26 cellular contexts compared by ENCODE assay signal in genomic region chr11:14384338-14384737, GRCh38. TPM values are rescaled to one million over a fixed set of nuclear protein-coding genes. Genes with fewer than 3 reads are reported as not detected.
DNase-seq lines count a peak whose midpoint lies in the region; ATAC-seq and TF ChIP-seq lines count a peak whose summit lies in the region.
"Had no signal": no experiment of that assay in that cellular context is flagged by ENCODE, and none has a peak within 500 bp of the region (broad histone marks: within the 10 kb centered on the region; RNA-seq: fewer than 3 reads in every experiment).

No MANE protein-coding gene starts in this region.

- peak; percentile 85 for DNase-seq in GM04503 (ENCODE audit: low read depth)
- peak; percentile 20 for DNase-seq in astrocyte of the cerebellum (ENCODE audit: low read depth)
- DNase-seq in fibroblast of villous mesenchyme (ENCODE audit: low read depth): peak; percentile 80
- DNase-seq in NCI-H524 treated with DMSO at 0.1 percent for 48 hours (lab: John Stamatoyannopoulos, UW): no peak
- DNase-seq in NCI-H226: no peak
- DNase-seq: activated CD4-positive, alpha-beta T cell treated with anti-CD3 and anti-CD28 coated beads for 4 hours; activated CD8-positive, alpha-beta memory T cell treated with anti-CD3 and anti-CD28 coated beads, Interleukin-2, amount 10 ng/mL, durations not matched to agents 7 days and 5 days; activated naive CD4-positive, alpha-beta T cell treated with anti-CD3 and anti-CD28 coated beads, Interleukin-2, amount 10 ng/mL, durations not matched to agents 7 days and 5 days; anterior cingulate cortex; caudate nucleus; dermis blood vessel endothelial cell; H9; Kasumi-1; kidney; lower lobe of right lung; mucosa of descending colon; NCI-H1092; NCI-H187 treated with DMSO at 0.1 percent for 48 hours; NCI-H748 treated with DMSO at 0.1 percent for 48 hours; posterior cingulate gyrus; SK-N-SH; T-helper 17 cell; upper lobe of right lung had no signal

- H3K27ac ChIP-seq in subcutaneous abdominal adipose tissue (ENCODE audit: low read depth, low read length): peak overlapping the region; percentile 37
- H3K27ac ChIP-seq: lower lobe of right lung, upper lobe of right lung had no signal

- TF ChIP-seq CTCF in astrocyte of the cerebellum (IDR thresholded peaks at IDR 0.05; ENCODE audit: low read depth, low read length, missing control alignments) (no peak), fibroblast of villous mesenchyme (IDR thresholded peaks at IDR 0.05; ENCODE audit: insufficient read depth, low read depth, low read length) (no peak)

- H3K9me3 ChIP-seq in subcutaneous abdominal adipose tissue (ENCODE audit: control insufficient read depth in 5 of 5, low read length in 5 of 5): no peaks in the 10 kb centered on the region
- H3K9me3 ChIP-seq: lower lobe of right lung, mucosa of descending colon, SK-N-SH, upper lobe of right lung had no signal

- ATAC-seq in HG03521 (IDR thresholded peaks at IDR 0.05; ENCODE audit: unreplicated experiment) (no peak), GM18909 (IDR thresholded peaks at IDR 0.05; ENCODE audit: poor library complexity, unreplicated experiment) (no peak)
- ATAC-seq: activated CD8-positive, alpha-beta memory T cell treated with anti-CD3 and anti-CD28 coated beads, Interleukin-2, amount 10 ng/mL, durations not matched to agents 7 days and 5 days; lower lobe of right lung; mucosa of descending colon; T-helper 17 cell; upper lobe of right lung had no signal

- peaks cover 0 to 5% (median 0%) of the 10 kb centered on the region in 5 donors for H3K27me3 ChIP-seq in subcutaneous abdominal adipose tissue (ENCODE audit: control insufficient read depth in 5 of 5, insufficient read depth in 4 of 5, low read length in 5 of 5)
- H3K27me3 ChIP-seq: upper lobe of right lung had no signal

- in situ Hi-C loops in astrocyte of the cerebellum (cut with HindIII; ENCODE audit: low sequenced_read_pairs): no loop called here

- H3K9ac ChIP-seq in subcutaneous abdominal adipose tissue (ENCODE audit: low read length in 5 of 5): no peak overlapping the region
- H3K9ac ChIP-seq: SK-N-SH had no signal

- H3K4me1 ChIP-seq in subcutaneous abdominal adipose tissue (ENCODE audit: control insufficient read depth in 5 of 5, insufficient read depth in 5 of 5, low read length in 5 of 5): peaks cover 3 to 41% (median 29%) of the 10 kb centered on the region in 5 donors

- H3K4me3 ChIP-seq in astrocyte of the cerebellum (ENCODE audit: low read depth, low read length) (no peak overlapping the region), fibroblast of villous mesenchyme (ENCODE audit: low read depth, low read length) (no peak overlapping the region), subcutaneous abdominal adipose tissue (ENCODE audit: low read depth in 1 of 5, low read length in 5 of 5) (no peak overlapping the region)
- H3K4me3 ChIP-seq: lower lobe of right lung, mucosa of descending colon, upper lobe of right lung had no signal

- H3K36me3 ChIP-seq in subcutaneous abdominal adipose tissue (ENCODE audit: control insufficient read depth in 5 of 5, insufficient read depth in 5 of 5, low read length in 5 of 5): no peaks in the 10 kb centered on the region
- H3K36me3 ChIP-seq: lower lobe of right lung, upper lobe of right lung had no signal

RNA-seq across cellular contexts. Expression of gene RRAS2, which starts 25.4 kb away (rescaled TPM):
- total RNA-seq in fibroblast of villous mesenchyme: 73.8 and 138 TPM in 2 replicates

Comparison
In these comparisons a context has a peak if more than half of its experiments do, and no peak if none do; other contexts are left out.
1. DNase-seq: peak in GM04503 (single experiment), astrocyte of the cerebellum (single experiment) and fibroblast of villous mesenchyme (single experiment); none in NCI-H524 treated with DMSO at 0.1 percent for 48 hours (single experiment) and NCI-H226 (single experiment).